ENCODE assay signal across 25 cellular contexts in the genomic region with DNA sequence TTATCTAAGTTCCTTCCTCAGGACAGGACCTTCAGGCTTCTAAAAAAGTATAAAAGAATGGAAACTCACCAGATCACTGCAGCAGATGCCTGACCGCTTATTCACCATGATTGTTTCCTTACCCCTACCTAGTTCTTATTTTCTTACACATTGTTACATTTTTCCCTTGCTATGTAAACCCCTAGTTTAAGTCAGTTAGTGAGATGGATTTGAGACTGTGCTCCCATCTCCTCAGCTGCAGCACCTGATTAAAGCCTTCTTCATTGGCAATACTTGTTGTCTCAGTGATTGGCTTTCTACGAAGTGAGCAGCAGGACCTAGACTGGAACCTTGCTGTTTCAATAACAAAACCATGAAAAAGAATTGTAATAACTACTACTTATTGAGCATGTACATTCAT. TPM values are rescaled to one million over a fixed set of nuclear protein-coding genes. Genes with fewer than 3 reads are reported as not detected.
DNase-seq lines count a peak whose midpoint lies in the region; ATAC-seq, FAIRE-seq and TF ChIP-seq lines count a peak whose summit lies in the region.
"Had no signal": no experiment of that assay in that cellular context is flagged by ENCODE, and none has a peak within 500 bp of the region (broad histone marks: within the 10 kb centered on the region; RNA-seq: fewer than 3 reads in every experiment).

No MANE protein-coding gene starts in this region.

- no peak overlapping the region for H3K4me2 ChIP-seq in astrocyte (ENCODE audit: low read length)

- in situ Hi-C loops in transverse colon (cut with MboI; ENCODE audit: low pct_ligation_motif_present in 1 of 4, low pct_unique_long_range_greater_than_20kb in 1 of 4, low sequenced_read_pairs in 3 of 4), result no loop called here

- H3K27ac Mint-ChIP-seq in astrocyte (ENCODE audit: unreplicated experiment), result no peak overlapping the region
- H3K27ac Mint-ChIP-seq in T-cell, result no peak overlapping the region
- H3K27ac Mint-ChIP-seq: activated CD4-positive, alpha-beta T cell treated with anti-CD3 and anti-CD28 coated beads, Interleukin-2, amount 10 ng/mL, durations not matched to agents 24 days and 14 days; activated T-helper 2 cell treated with anti-CD3 and anti-CD28 coated beads, Interferon-gamma antibody, Interleukin-2, Interleukin-4, amounts not matched to agents 10 μg/mL and 5 μg/mL and 100 μg/mL, durations not matched to agents 14 hours and 24 hours and 36 hours; CD4-positive, alpha-beta T cell; T-helper 1 cell treated with Interleukin-12 subunit alpha and Interleukin-12 subunit beta and Interleukin-4 antibody, amounts not matched to agents 30 μg/mL and 1 μg/mL, for 36 hours had no signal

- H3K36me3 ChIP-seq in astrocyte (ENCODE audit: insufficient read depth, low read length) (no peaks in the 10 kb centered on the region), esophagus squamous epithelium (peaks cover 0 to 4% (median 0%) of the 10 kb centered on the region in 3 donors), rectal smooth muscle tissue (ENCODE audit: control insufficient read depth, insufficient read depth, low read length) (no peaks in the 10 kb centered on the region), transverse colon (no peaks in the 10 kb centered on the region)
- H3K36me3 ChIP-seq: left lung, SJCRH30 had no signal

- CTCF ChIA-PET in T-cell (lab: Charles Lee), result interaction anchor here in 1 of 2 donors (0.6 kb wide), 1 partner anchor 261 kb away, joined by 3 read pairs; no protein-coding TSS in a partner anchor

- TF ChIP-seq POLR2A in esophagus squamous epithelium (IDR thresholded peaks at IDR 0.05), result no peak
- TF ChIP-seq POLR2A in transverse colon (IDR thresholded peaks at IDR 0.05), result no peak

- no peak for ATAC-seq in T-cell (replicated peaks in 1 of 4)
- ATAC-seq: left lung, PC-3, right cardiac atrium had no signal

- H2AFZ ChIP-seq in astrocyte (ENCODE audit: low read depth, low read length), result no peak overlapping the region

- no peak for TF ChIP-seq EP300 in transverse colon (IDR thresholded peaks at IDR 0.05; ENCODE audit: low read depth)

- H3K4me1 ChIP-seq in astrocyte (ENCODE audit: insufficient read depth, low read length) (peaks cover 10% of the 10 kb centered on the region), esophagus squamous epithelium (peaks cover 25 to 95% (median 40%) of the 10 kb centered on the region in 3 donors), rectal smooth muscle tissue (ENCODE audit: control insufficient read depth, insufficient read depth, low read length) (peaks cover 40% of the 10 kb centered on the region), transverse colon (peaks cover 0 to 34% (median 14%) of the 10 kb centered on the region in 4 donors)

- H3K4me3 ChIP-seq in astrocyte (ENCODE audit: insufficient read depth, low read depth, low read length) (no peak overlapping the region), esophagus squamous epithelium (peak overlapping the region in 3 of 4 donors; percentile 8 to 60 (median 48)), rectal smooth muscle tissue (ENCODE audit: low read length) (no peak overlapping the region), transverse colon (peak overlapping the region in 1 of 4 donors; percentile 51)
- H3K4me3 ChIP-seq: SJCRH30 had no signal

- H3K9me3 ChIP-seq in astrocyte (ENCODE audit: insufficient read depth, low read depth, low read length) (no peaks in the 10 kb centered on the region), esophagus squamous epithelium (no peaks in the 10 kb centered on the region), transverse colon (peaks cover 6 to 7% of the 10 kb centered on the region in 2 donors)

- H3K79me2 ChIP-seq in astrocyte (ENCODE audit: insufficient read depth, low read length), result no peaks in the 10 kb centered on the region

- H3K36me3 Mint-ChIP-seq in astrocyte (ENCODE audit: low read depth, unreplicated experiment), result peaks cover 6% of the 10 kb centered on the region
- no peaks in the 10 kb centered on the region for H3K36me3 Mint-ChIP-seq in T-cell

- H3K27me3 ChIP-seq in astrocyte (ENCODE audit: insufficient read depth, low read length), result no peaks in the 10 kb centered on the region
- H3K27me3 ChIP-seq in esophagus squamous epithelium, result no peaks in the 10 kb centered on the region
- H3K27me3 ChIP-seq in rectal smooth muscle tissue (ENCODE audit: control insufficient read depth, insufficient read depth, low read length), result no peaks in the 10 kb centered on the region
- no peaks in the 10 kb centered on the region for H3K27me3 ChIP-seq in transverse colon
- H3K27me3 ChIP-seq: left lung, SJCRH30 had no signal

- DNase-seq in astrocyte (ENCODE audit: low read depth) (peak; percentile 49), esophagus squamous epithelium (lab: John Stamatoyannopoulos, UW) (no peak), transverse colon (no peak), T-cell (no peak), cerebellar cortex (ENCODE audit: low spot score) (no peak), NCI-H345 (lab: John Stamatoyannopoulos, UW) (no peak)
- DNase-seq in effector CD4-positive, alpha-beta T cell, result no peak
- DNase-seq: activated CD4-positive, alpha-beta T cell treated with anti-CD3 and anti-CD28 coated beads, Interleukin-2, amount 10 ng/mL, durations not matched to agents 24 days and 14 days; activated CD8-positive, alpha-beta memory T cell treated with anti-CD3 and anti-CD28 coated beads, Interleukin-2, amount 50 U/mL, for 4 hours; CD4-positive, alpha-beta T cell; H9; Karpas-422; left lung; NCI-H1930; NCI-H226; PC-3; right cardiac atrium; SJCRH30; trophoblast cell had no signal

- no peak for FAIRE-seq in astrocyte (lab: Jason Lieb, UNC)
- FAIRE-seq: bronchial epithelial cell had no signal

- H3K27me3 Mint-ChIP-seq in astrocyte (ENCODE audit: low read depth, unreplicated experiment) (no peaks in the 10 kb centered on the region), T-cell (no peaks in the 10 kb centered on the region)
- H3K27me3 Mint-ChIP-seq: activated CD4-positive, alpha-beta T cell treated with anti-CD3 and anti-CD28 coated beads, Interleukin-2, amount 10 ng/mL, durations not matched to agents 24 days and 14 days; CD4-positive, alpha-beta T cell had no signal

- peaks cover 2% of the 10 kb centered on the region for H3K9me3 Mint-ChIP-seq in astrocyte (ENCODE audit: unreplicated experiment)
- peaks cover 3 to 24% (median 16%) of the 10 kb centered on the region in 3 donors for H3K9me3 Mint-ChIP-seq in T-cell

- intact Hi-C loops in esophagus squamous epithelium (cut with DNase I), result no loop called here
- intact Hi-C loops in transverse colon (cut with DNase I; ENCODE audit: low total_unique reads), result no loop called here

- 61 to 84% methylated on average over 2 of the region's 2 CpGs for WGBS in esophagus squamous epithelium, 2 donors
- 73 to 94% methylated on average over 2 of the region's 2 CpGs for WGBS in transverse colon (ENCODE audit: low coverage in 1 of 2), 2 donors

- POLR2A ChIA-PET in T-cell (lab: Charles Lee), result no interaction called here

- H3K4me3 Mint-ChIP-seq in astrocyte (ENCODE audit: unreplicated experiment) (no peak overlapping the region), T-cell (no peak overlapping the region)
- H3K4me3 Mint-ChIP-seq: activated CD4-positive, alpha-beta T cell treated with anti-CD3 and anti-CD28 coated beads, Interleukin-2, amount 10 ng/mL, durations not matched to agents 24 days and 14 days; CD4-positive, alpha-beta T cell; H9; T-helper 1 cell treated with Interleukin-12 subunit alpha and Interleukin-12 subunit beta and Interleukin-4 antibody, amounts not matched to agents 30 μg/mL and 1 μg/mL, for 36 hours had no signal

- H4K20me1 ChIP-seq in astrocyte (ENCODE audit: insufficient read depth, low read length), result no peaks in the 10 kb centered on the region

- H3K27ac ChIP-seq in astrocyte (ENCODE audit: low read depth, low read length) (no peak overlapping the region), esophagus squamous epithelium (peak overlapping the region; percentile 79 to 96 (median 92)), rectal smooth muscle tissue (ENCODE audit: low read depth, low read length) (peak overlapping the region; percentile 98), transverse colon (peak overlapping the region; percentile 79 to 91 (median 84))
- H3K27ac ChIP-seq: SJCRH30 had no signal

- no peak overlapping the region for H3K9ac ChIP-seq in astrocyte (ENCODE audit: low read length)
- H3K9ac ChIP-seq in rectal smooth muscle tissue (ENCODE audit: low read length), result no peak overlapping the region

- H3K4me1 Mint-ChIP-seq in astrocyte (ENCODE audit: low read depth, unreplicated experiment) (peaks cover 12% of the 10 kb centered on the region), T-cell (no peaks in the 10 kb centered on the region)
- H3K4me1 Mint-ChIP-seq: activated CD4-positive, alpha-beta T cell treated with anti-CD3 and anti-CD28 coated beads, Interleukin-2, amount 10 ng/mL, durations not matched to agents 24 days and 14 days had no signal

- no peak for TF ChIP-seq CTCF in astrocyte (IDR thresholded peaks at IDR 0.05; ENCODE audit: insufficient read depth, low read depth, low read length)
- peak in 1 of 6 experiments; percentile 6 for TF ChIP-seq CTCF in esophagus squamous epithelium (IDR thresholded peaks at IDR 0.05)
- no peak for TF ChIP-seq CTCF in transverse colon (IDR thresholded peaks at IDR 0.05)

RNA-seq across cellular contexts. Expression of a gene that starts 4.7 kb away (rescaled TPM):
- 0.25 and 0.34 TPM in 2 replicates for total RNA-seq in astrocyte
- 100 to 1,000 TPM in 2 of 4 donors, 10 to 100 TPM in 2; 37.3 to 450 (median 131) TPM for total RNA-seq in esophagus squamous epithelium
- 100 to 1,000 TPM; 113 to 228 (median 151) TPM for total RNA-seq in transverse colon
- total RNA-seq in T-cell, result 1 to 10 TPM in 1 of 5 donors, under 1 TPM in 2, not detected in 2; 0.70 to 1.5 (median 0.99) TPM
- total RNA-seq: activated CD4-positive, alpha-beta T cell treated with anti-CD3 and anti-CD28 coated beads, Interleukin-2, amount 10 ng/mL, durations not matched to agents 24 days and 14 days; activated T-helper 2 cell treated with anti-CD3 and anti-CD28 coated beads, Interferon-gamma antibody, Interleukin-2, Interleukin-4, amounts not matched to agents 10 μg/mL and 5 μg/mL and 100 μg/mL, durations not matched to agents 14 hours and 24 hours and 36 hours; bronchial epithelial cell; CD4-positive, alpha-beta T cell; epithelial cell of proximal tubule; HT1080; PC-3; SJCRH30 had no signal

Comparison
In these comparisons a context has a peak if more than half of its experiments do, and no peak if none do; other contexts are left out.
1. H3K4me3 ChIP-seq: peak in esophagus squamous epithelium (3 of 4); none in astrocyte (single experiment) and rectal smooth muscle tissue (single experiment).
2. RNA of a gene that starts 4.7 kb away (total RNA-seq): 37.3 to 450 TPM in esophagus squamous epithelium and 113 to 228 TPM in transverse colon; 0.70 to 1.5 TPM in T-cell and 0.25 to 0.34 TPM in astrocyte; every median in the first group is over 10 times any median in the second.